Comparison of ENCODE assay signal across 8 cellular contexts in genomic region chr22:23716811-23717801, GRCh38. TPM values are rescaled to one million over a fixed set of nuclear protein-coding genes. Genes with fewer than 3 reads are reported as not detected.
DNase-seq lines count a peak whose midpoint lies in the region; ATAC-seq and TF ChIP-seq lines count a peak whose summit lies in the region.

No MANE protein-coding gene starts in this region.

- peak; percentile 62 for ATAC-seq in HG03196 (IDR thresholded peaks at IDR 0.05; ENCODE audit: unreplicated experiment)
- peak; percentile 96 for ATAC-seq in left colon

- peak overlapping the region; percentile 85 for H3K27ac Mint-ChIP-seq in activated CD4-positive, alpha-beta T cell treated with anti-CD3 and anti-CD28 coated beads, Interleukin-2, amount 10 ng/mL, durations not matched to agents 7 days and 5 days

- DNase-seq in NCI-H187 (lab: John Stamatoyannopoulos, UW), result peak; percentile 26 to 66
- no peak for DNase-seq in NCI-H187 treated with DMSO at 0.1 percent for 48 hours (lab: John Stamatoyannopoulos, UW)
- DNase-seq in NCI-H524 treated with DMSO at 0.1 percent for 48 hours (lab: John Stamatoyannopoulos, UW), result peak; percentile 56
- peak; percentile 85 for DNase-seq in activated CD4-positive, alpha-beta T cell treated with anti-CD3 and anti-CD28 coated beads, Interleukin-2, amount 10 ng/mL, durations not matched to agents 7 days and 5 days
- peak; percentile 89 for DNase-seq in coronary artery (ENCODE audit: low spot score)
- peak; percentile 83 to 91 for DNase-seq in left colon
- DNase-seq in stimulated activated CD4-positive, alpha-beta T cell treated with anti-CD3 and anti-CD28 coated beads, Interleukin-1b, Interleukin-23, amount 100 ng/mL, for 24 hours (ENCODE audit: low read depth in 4 of 4, low spot score in 1 of 4), result peak; percentile 67 to 72 (median 69)

- H3K36me3 Mint-ChIP-seq in activated CD4-positive, alpha-beta T cell treated with anti-CD3 and anti-CD28 coated beads, Interleukin-2, amount 10 ng/mL, durations not matched to agents 7 days and 5 days (ENCODE audit: low read depth), result peaks cover 16% of the 10 kb centered on the region

- intact Hi-C loops in left colon (cut with DNase I, micrococcal nuclease), result no loop called here

- POLR2A ChIA-PET in activated CD4-positive, alpha-beta T cell treated with anti-CD3 and anti-CD28 coated beads, Interleukin-2, amount 10 ng/mL, durations not matched to agents 7 days and 5 days (lab: Charles Lee), result interaction anchor here (0.8 kb wide), 1 partner anchor 21 kb away, joined by 3 read pairs; no protein-coding TSS in a partner anchor

- CTCF ChIA-PET in activated CD4-positive, alpha-beta T cell treated with anti-CD3 and anti-CD28 coated beads, Interleukin-2, amount 10 ng/mL, durations not matched to agents 7 days and 5 days (lab: Charles Lee), result interaction anchor here (0.6 to 0.8 kb wide), 3 partner anchors 7 to 115 kb away, joined by 3 read pairs; no protein-coding TSS in a partner anchor

- no peaks in the 10 kb centered on the region for H3K9me3 Mint-ChIP-seq in activated CD4-positive, alpha-beta T cell treated with anti-CD3 and anti-CD28 coated beads, Interleukin-2, amount 10 ng/mL, durations not matched to agents 7 days and 5 days

- H3K4me3 ChIP-seq in coronary artery, result peak overlapping the region; percentile 79

- H3K4me3 Mint-ChIP-seq in activated CD4-positive, alpha-beta T cell treated with anti-CD3 and anti-CD28 coated beads, Interleukin-2, amount 10 ng/mL, durations not matched to agents 7 days and 5 days, result peak overlapping the region; percentile 77

- peaks cover 21% of the 10 kb centered on the region for H3K4me1 Mint-ChIP-seq in activated CD4-positive, alpha-beta T cell treated with anti-CD3 and anti-CD28 coated beads, Interleukin-2, amount 10 ng/mL, durations not matched to agents 7 days and 5 days

- peaks cover 3% of the 10 kb centered on the region for H3K27me3 Mint-ChIP-seq in activated CD4-positive, alpha-beta T cell treated with anti-CD3 and anti-CD28 coated beads, Interleukin-2, amount 10 ng/mL, durations not matched to agents 7 days and 5 days

- H3K27ac ChIP-seq in coronary artery, result peak overlapping the region; percentile 16 to 64

- TF ChIP-seq CTCF in coronary artery (IDR thresholded peaks at IDR 0.05), result no peak

RNA-seq across cellular contexts. Expression of gene RGL4, which starts 26.3 kb away (rescaled TPM):
- total RNA-seq in activated CD4-positive, alpha-beta T cell treated with anti-CD3 and anti-CD28 coated beads, Interleukin-2, amount 10 ng/mL, durations not matched to agents 7 days and 5 days, result 10 to 100 TPM; 29.1 to 30.1 TPM
- not detected for total RNA-seq in left colon

RNA-seq across cellular contexts. Expression of gene ZNF70, which starts 33.8 kb away (rescaled TPM):
- total RNA-seq in activated CD4-positive, alpha-beta T cell treated with anti-CD3 and anti-CD28 coated beads, Interleukin-2, amount 10 ng/mL, durations not matched to agents 7 days and 5 days, result 1 to 10 TPM; 1.9 to 2.0 TPM
- total RNA-seq in left colon, result 1 to 10 TPM; 3.7 to 3.8 TPM

RNA-seq across cellular contexts. Expression of gene VPREB3, which starts 37.1 kb away (rescaled TPM):
- total RNA-seq in activated CD4-positive, alpha-beta T cell treated with anti-CD3 and anti-CD28 coated beads, Interleukin-2, amount 10 ng/mL, durations not matched to agents 7 days and 5 days, result not detected
- 1 to 10 TPM in 1 of 2 donors, under 1 TPM in 1; 0.61 to 1.1 TPM for total RNA-seq in left colon

RNA-seq across cellular contexts. Expression of gene C22orf15, which starts 45.7 kb away (rescaled TPM):
- total RNA-seq in activated CD4-positive, alpha-beta T cell treated with anti-CD3 and anti-CD28 coated beads, Interleukin-2, amount 10 ng/mL, durations not matched to agents 7 days and 5 days, result 1 to 10 TPM in 1 of 2 experiments, under 1 TPM in 1; 0.99 to 1.3 TPM
- not detected for total RNA-seq in left colon

RNA-seq across cellular contexts. Expression of gene CHCHD10, which starts 50.7 kb away (rescaled TPM):
- total RNA-seq in activated CD4-positive, alpha-beta T cell treated with anti-CD3 and anti-CD28 coated beads, Interleukin-2, amount 10 ng/mL, durations not matched to agents 7 days and 5 days, result 10 to 100 TPM; 44.6 to 55.4 TPM
- 100 to 1,000 TPM; 413 to 538 TPM for total RNA-seq in left colon

Comparison
In these comparisons a context has a peak if more than half of its experiments do, and no peak if none do; other contexts are left out.
1. RNA of gene RGL4, which starts 26.3 kb away (total RNA-seq): 29.1 to 30.1 TPM in activated CD4-positive, alpha-beta T cell treated with anti-CD3 and anti-CD28 coated beads, Interleukin-2, amount 10 ng/mL, durations not matched to agents 7 days and 5 days; not detected in left colon; every median in the first group is over 10 times any median in the second.